In genomic region chr19:6976197-6976596, GRCh38 we compare ENCODE assay signal across 40 cellular contexts. TPM values are rescaled to one million over a fixed set of nuclear protein-coding genes. Genes with fewer than 3 reads are reported as not detected.
"Had no signal": no experiment of that assay in that cellular context is flagged by ENCODE, and none has a peak within 500 bp of the region (broad histone marks: within the 10 kb centered on the region; RNA-seq: fewer than 3 reads in every experiment).

No MANE protein-coding gene starts in this region.

- H3K4me1 ChIP-seq: adrenal gland, ascending aorta, body of pancreas, breast epithelium had no signal

- H3K27ac ChIP-seq: adrenal gland, ascending aorta, body of pancreas, brain microvascular endothelial cell, breast epithelium, cardiac muscle cell had no signal

- FAIRE-seq: astrocyte, bronchial epithelial cell had no signal

- ATAC-seq: activated naive CD4-positive, alpha-beta T cell treated with anti-CD3 and anti-CD28 coated beads, Interleukin-2, amount 50 U/mL, for 72 hours; activated naive CD8-positive, alpha-beta T cell treated with anti-CD3 and anti-CD28 coated beads, Interleukin-2, amount 50 U/mL, for 24 hours; activated T-cell treated with anti-CD3 and anti-CD28 coated beads, Interleukin-2, amount 50 U/mL, for 4 hours; activated T-cell treated with anti-CD3 and anti-CD28 coated beads, Interleukin-2, amount 50 U/mL, for 72 hours; activated T-helper 17 cell treated with anti-CD3 and anti-CD28 coated beads, Interleukin-2, amount 50 U/mL, for 72 hours; body of pancreas had no signal

- H3K9me3 ChIP-seq: adrenal gland had no signal

- H3K4me3 ChIP-seq: adrenal gland, ascending aorta, body of pancreas, breast epithelium, cardiac muscle cell had no signal

- DNase-seq: activated effector memory CD4-positive, alpha-beta T cell treated with anti-CD3 and anti-CD28 coated beads, Interleukin-2, amount 50 U/mL, for 16 hours; activated effector memory CD4-positive, alpha-beta T cell treated with Interleukin-2 at 50 U/mL for 16 hours; activated gamma-delta T cell; activated gamma-delta T cell treated with Interleukin-2 at 50 U/mL for 16 hours; activated naive CD4-positive, alpha-beta T cell; activated naive CD4-positive, alpha-beta T cell treated with anti-CD3 and anti-CD28 coated beads for 36 hours; activated naive CD4-positive, alpha-beta T cell treated with anti-CD3 and anti-CD28 coated beads, Interleukin-2, amount 10 ng/mL, durations not matched to agents 7 days and 5 days; activated naive CD4-positive, alpha-beta T cell treated with anti-CD3 and anti-CD28 coated beads, Interleukin-2, amount 50 U/mL, for 16 hours; activated naive CD4-positive, alpha-beta T cell treated with Interleukin-2 at 50 U/mL for 16 hours; activated naive CD8-positive, alpha-beta T cell treated with anti-CD3 and anti-CD28 coated beads for 36 hours; activated naive CD8-positive, alpha-beta T cell treated with anti-CD3 and anti-CD28 coated beads, Interleukin-2, amount 10 ng/mL, durations not matched to agents 7 days and 5 days; activated naive CD8-positive, alpha-beta T cell treated with anti-CD3 and anti-CD28 coated beads, Interleukin-2, amount 50 U/mL, for 24 hours; activated T-cell treated with anti-CD3 and anti-CD28 coated beads, Interleukin-2, amount 50 U/mL, for 1 hour; activated T-cell treated with anti-CD3 and anti-CD28 coated beads, Interleukin-2, amount 50 U/mL, for 24 hours; activated T-cell treated with anti-CD3 and anti-CD28 coated beads, Interleukin-2, amount 50 U/mL, for 4 hours; activated T-cell treated with anti-CD3 and anti-CD28 coated beads, Interleukin-2, amount 50 U/mL, for 48 hours; activated T-cell treated with anti-CD3 and anti-CD28 coated beads, Interleukin-2, amount 50 U/mL, for 72 hours; adrenal gland; amniotic stem cell; amygdala; anterior cingulate cortex; aorta; body of pancreas; brain microvascular endothelial cell; caudate nucleus; central memory CD4-positive, alpha-beta T cell; cerebellar nuclear complex had no signal

- H3K27me3 ChIP-seq: adrenal gland, ascending aorta, body of pancreas, brain microvascular endothelial cell, cardiac muscle cell had no signal

- H3K36me3 ChIP-seq: adrenal gland, ascending aorta, brain microvascular endothelial cell, breast epithelium, cardiac muscle cell had no signal

RNA-seq across cellular contexts. Expression of gene MBD3L2B, which starts 45.0 kb away (rescaled TPM):
- total RNA-seq: activated naive CD4-positive, alpha-beta T cell treated with anti-CD3 and anti-CD28 coated beads for 36 hours; activated naive CD4-positive, alpha-beta T cell treated with anti-CD3 and anti-CD28 coated beads, Interleukin-2, amount 50 U/mL, for 72 hours; activated naive CD8-positive, alpha-beta T cell treated with anti-CD3 and anti-CD28 coated beads for 36 hours; activated naive CD8-positive, alpha-beta T cell treated with anti-CD3 and anti-CD28 coated beads, Interleukin-2, amount 10 ng/mL, durations not matched to agents 7 days and 5 days; activated T-cell treated with anti-CD3 and anti-CD28 coated beads, Interleukin-2, amount 50 U/mL, for 4 hours; activated T-cell treated with anti-CD3 and anti-CD28 coated beads, Interleukin-2, amount 50 U/mL, for 72 hours; activated T-helper 1 cell treated with anti-CD3 and anti-CD28 coated beads, Interleukin-12 subunit alpha, Interleukin-12 subunit beta, Interleukin-2, Interleukin-4 antibody, amounts not matched to agents 30 ng/mL and 10 ng/mL and 1 ng/mL, durations not matched to agents 14 hours and 24 hours and 36 hours; activated T-helper 17 cell treated with anti-CD3 and anti-CD28 coated beads, Interleukin-2, amount 50 U/mL, for 72 hours; activated T-helper 2 cell treated with anti-CD3 and anti-CD28 coated beads, Interferon-gamma antibody, Interleukin-2, Interleukin-4, amounts not matched to agents 10 μg/mL and 5 μg/mL and 100 μg/mL, durations not matched to agents 14 hours and 24 hours and 36 hours; adrenal gland; aorta; ascending aorta; astrocyte; body of pancreas; breast epithelium; bronchial epithelial cell; cardiac muscle cell; cardiac septum; cerebellum; chondrocyte had no signal
- polyA plus RNA-seq: adipose tissue, adrenal gland, aorta, cardiac muscle cell had no signal

RNA-seq across cellular contexts. Expression of gene MBD3L5, which starts 54.2 kb away (rescaled TPM):
- total RNA-seq: activated naive CD4-positive, alpha-beta T cell treated with anti-CD3 and anti-CD28 coated beads for 36 hours; activated naive CD4-positive, alpha-beta T cell treated with anti-CD3 and anti-CD28 coated beads, Interleukin-2, amount 50 U/mL, for 72 hours; activated naive CD8-positive, alpha-beta T cell treated with anti-CD3 and anti-CD28 coated beads for 36 hours; activated naive CD8-positive, alpha-beta T cell treated with anti-CD3 and anti-CD28 coated beads, Interleukin-2, amount 10 ng/mL, durations not matched to agents 7 days and 5 days; activated T-cell treated with anti-CD3 and anti-CD28 coated beads, Interleukin-2, amount 50 U/mL, for 4 hours; activated T-cell treated with anti-CD3 and anti-CD28 coated beads, Interleukin-2, amount 50 U/mL, for 72 hours; activated T-helper 1 cell treated with anti-CD3 and anti-CD28 coated beads, Interleukin-12 subunit alpha, Interleukin-12 subunit beta, Interleukin-2, Interleukin-4 antibody, amounts not matched to agents 30 ng/mL and 10 ng/mL and 1 ng/mL, durations not matched to agents 14 hours and 24 hours and 36 hours; activated T-helper 17 cell treated with anti-CD3 and anti-CD28 coated beads, Interleukin-2, amount 50 U/mL, for 72 hours; activated T-helper 2 cell treated with anti-CD3 and anti-CD28 coated beads, Interferon-gamma antibody, Interleukin-2, Interleukin-4, amounts not matched to agents 10 μg/mL and 5 μg/mL and 100 μg/mL, durations not matched to agents 14 hours and 24 hours and 36 hours; adrenal gland; aorta; ascending aorta; astrocyte; body of pancreas; breast epithelium; bronchial epithelial cell; cardiac muscle cell; cardiac septum; cerebellum; chondrocyte had no signal
- polyA plus RNA-seq: adipose tissue, adrenal gland, aorta, cardiac muscle cell had no signal
